ENCODE assay signal across 9 cellular contexts in genomic region chr1:204493882-204494280, GRCh38. TPM values are rescaled to one million over a fixed set of nuclear protein-coding genes. Genes with fewer than 3 reads are reported as not detected.
A peak's percentile ranks its signal among the peaks of the same experiment; 100 is the strongest.
DNase-seq lines count a peak whose midpoint lies in the region; ATAC-seq, FAIRE-seq and TF ChIP-seq lines count a peak whose summit lies in the region.
"Had no signal": no experiment of that assay in that cellular context is flagged by ENCODE, and none has a peak within 500 bp of the region (broad histone marks: within the 10 kb centered on the region; RNA-seq: fewer than 3 reads in every experiment).

No MANE protein-coding gene starts in this region.

- POLR2A ChIA-PET in SK-N-SH (lab: Yijun Ruan, JAX) = interaction anchor here (0.5 to 2.8 kb wide), 11 partner anchors 9 to 718 kb away, joined by 3 to 13 read pairs (median 4); partner anchors contain the start of gene MDM4
- POLR2A ChIA-PET in GM12878 (lab: Charles Lee) = interaction anchor here (0.9 to 6.1 kb wide), 15 partner anchors 9 to 76 kb away, joined by 3 to 81 read pairs (median 8); partner anchors contain the start of gene MDM4

- no peak for TF ChIP-seq POLR2A in GM12878 (IDR thresholded peaks at IDR 0.05; ENCODE audit: low read depth, low read length)

- H3K27me3 ChIP-seq in KMS-11 (ENCODE audit: insufficient read depth, low read depth) = no peaks in the 10 kb centered on the region
- H3K27me3 ChIP-seq in SK-N-SH (ENCODE audit: insufficient read depth) = no peaks in the 10 kb centered on the region
- no peaks in the 10 kb centered on the region for H3K27me3 ChIP-seq in GM12878 (replicated peaks in 1 of 2; ENCODE audit: control insufficient read depth in 2 of 2, insufficient read depth in 2 of 2, low read length in 1 of 2)
- no peaks in the 10 kb centered on the region for H3K27me3 ChIP-seq in iPS DF 6.9 (ENCODE audit: control insufficient read depth, insufficient read depth, low read length)

- H3K4me2 ChIP-seq in KMS-11 (peak overlapping the region; percentile 96), SK-N-SH (peak overlapping the region; percentile 97), GM12878 (ENCODE audit: control insufficient read depth, insufficient read depth) (peak overlapping the region; percentile 99)

- H3K4me1 ChIP-seq in KMS-11 (ENCODE audit: low read depth, poor library complexity, severe bottlenecking) (peaks cover 18% of the 10 kb centered on the region), SK-N-SH (ENCODE audit: control insufficient read depth in 1 of 2, insufficient read depth in 2 of 2, low read depth in 1 of 2, low read length in 1 of 2) (peaks cover 0 to 15% of the 10 kb centered on the region in 2 experiments; a peak in 3 of 4 replicates), GM12878 (ENCODE audit: control insufficient read depth, insufficient read depth, low read length) (peaks cover 19% of the 10 kb centered on the region), iPS DF 6.9 (ENCODE audit: control insufficient read depth, insufficient read depth, low read length) (no peaks in the 10 kb centered on the region; the same call in 1 of the 2 replicates)

- peak overlapping the region; percentile 78 for H3K9ac ChIP-seq in KMS-11
- H3K9ac ChIP-seq in SK-N-SH = peak overlapping the region; percentile 81
- peak overlapping the region; percentile 90 for H3K9ac ChIP-seq in GM12878 (ENCODE audit: control insufficient read depth, insufficient read depth, low read length)

- H4K20me1 ChIP-seq in KMS-11 (ENCODE audit: insufficient read depth) (no peaks in the 10 kb centered on the region), SK-N-SH (ENCODE audit: insufficient read depth) (no peaks in the 10 kb centered on the region; the same call in 1 of the 2 replicates), GM12878 (ENCODE audit: control insufficient read depth, insufficient read depth) (no peaks in the 10 kb centered on the region)

- H3K4me3 ChIP-seq in KMS-11 (IDR thresholded peaks at IDR 0.05; ENCODE audit: insufficient read depth, low read depth, low read length) (peak overlapping the region; percentile 94), SK-N-SH (ENCODE audit: low read depth in 2 of 2, low read length in 1 of 2) (peak overlapping the region; percentile 72 to 79), GM12878 (peak overlapping the region; percentile 92), iPS DF 6.9 (ENCODE audit: low read length) (peak overlapping the region; percentile 78)

- TF ChIP-seq EP300 in SK-N-SH (IDR thresholded peaks at IDR 0.05; ENCODE audit: borderline replicate concordance in 1 of 2, low read depth in 1 of 2, low read length in 1 of 2) = no peak
- TF ChIP-seq EP300 in GM12878 (IDR thresholded peaks at IDR 0.05; ENCODE audit: borderline replicate concordance in 1 of 2, control insufficient read depth in 1 of 2, low read depth in 2 of 2, low read length in 2 of 2) = no peak

- H2AFZ ChIP-seq in KMS-11 (ENCODE audit: low read depth) = peak overlapping the region; percentile 94
- H2AFZ ChIP-seq in SK-N-SH (ENCODE audit: low read depth) = peak overlapping the region; percentile 97
- peak overlapping the region; percentile 86 for H2AFZ ChIP-seq in GM12878 (ENCODE audit: control insufficient read depth, low read depth, low read length)

- FAIRE-seq in GM12878 (lab: Jason Lieb, UNC) = no peak
- FAIRE-seq: endometrium had no signal

- in situ Hi-C loops in GM12878 (cut with MboI) = no loop called here

- H3K9me3 ChIP-seq in SK-N-SH = no peaks in the 10 kb centered on the region
- H3K9me3 ChIP-seq in GM12878 (replicated peaks; ENCODE audit: control insufficient read depth, insufficient read depth, low read length) = no peaks in the 10 kb centered on the region; the same call in 2 of the 3 replicates
- H3K9me3 ChIP-seq in iPS DF 6.9 (ENCODE audit: control insufficient read depth, insufficient read depth, low read length) = no peaks in the 10 kb centered on the region

- no peaks in the 10 kb centered on the region for H3K36me3 ChIP-seq in KMS-11 (ENCODE audit: insufficient read depth)
- H3K36me3 ChIP-seq in SK-N-SH (replicated peaks in 1 of 2; ENCODE audit: control insufficient read depth in 1 of 2, insufficient read depth in 2 of 2, low read length in 1 of 2) = no peaks in the 10 kb centered on the region
- H3K36me3 ChIP-seq in GM12878 (ENCODE audit: control insufficient read depth in 2 of 2, insufficient read depth in 2 of 2, low read length in 1 of 2) = no peaks in the 10 kb centered on the region
- H3K36me3 ChIP-seq in iPS DF 6.9 (ENCODE audit: control insufficient read depth, insufficient read depth, low read length) = no peaks in the 10 kb centered on the region

- TF ChIP-seq RAD21 in SK-N-SH (IDR thresholded peaks at IDR 0.05; ENCODE audit: low read length) (no peak), GM12878 (IDR thresholded peaks at IDR 0.05; ENCODE audit: insufficient read depth, low read depth, low read length) (no peak)

- CTCF ChIA-PET in SK-N-SH (lab: Yijun Ruan, JAX) = interaction anchor here (0.7 to 26.2 kb wide), 19 partner anchors 9 to 331 kb away, joined by 3 to 1005 read pairs (median 6); no protein-coding TSS in a partner anchor
- CTCF ChIA-PET in GM12878 (lab: Yijun Ruan, JAX) = interaction anchor here (0.6 to 39.0 kb wide), 9 partner anchors 11 to 313 kb away, joined by 3 to 2021 read pairs (median 10); partner anchors contain the start of gene MDM4

- peak; percentile 44 for ATAC-seq in GM21723 (IDR thresholded peaks at IDR 0.05; ENCODE audit: unreplicated experiment)
- ATAC-seq in GM12878 = peak; percentile 56
- peak; percentile 63 for ATAC-seq in sciatic nerve

- H3K9me2 ChIP-seq in SK-N-SH = no peaks in the 10 kb centered on the region

- H3K27ac ChIP-seq in KMS-11 (peak overlapping the region; percentile 80), SK-N-SH (ENCODE audit: low read depth in 2 of 2, low read length in 1 of 2) (peak overlapping the region; percentile 70 to 90), GM12878 (ENCODE audit: control insufficient read depth, insufficient read depth) (peak overlapping the region; percentile 86), iPS DF 6.9 (ENCODE audit: low read length) (no peak overlapping the region)

- SMC1A ChIA-PET in GM12878 (lab: Charles Lee; ENCODE audit: uncharacterized antibody, unreplicated experiment) = interaction anchor here (1.1 to 19.3 kb wide), 8 partner anchors 9 to 80 kb away, joined by 6 to 939 read pairs (median 53); partner anchors contain the start of gene MDM4

- 0% methylated on average over 6 of the region's 18 CpGs for WGBS in SK-N-SH (ENCODE audit: low lambda C conversion rate)
- 2% methylated on average over 18 of the region's 18 CpGs for WGBS in GM12878 (ENCODE audit: insufficient coverage, insufficient replicate concordance, low lambda C conversion rate, missing lambda C conversion rate)
- WGBS in iPS DF 6.9 (ENCODE audit: insufficient coverage, insufficient read length) = no CpG with 5 or more reads among the region's 18 CpGs

- DNase-seq in ELR (ENCODE audit: low read depth) (peak; percentile 49), SK-N-SH (peak; percentile 78), GM12878 (ENCODE audit: low read depth, low spot score) (no peak), iPS DF 6.9 (ENCODE audit: low read depth, low spot score) (no peak), sciatic nerve (ENCODE audit: low spot score) (no peak), iPS-NIHi7 (ENCODE audit: extremely low spot score) (no peak)

- intact Hi-C loops in GM12878 (cut with micrococcal nuclease; ENCODE audit: unreplicated experiment) (loop anchor here (1.0 to 2.0 kb wide), 3 partner anchors 13 to 63 kb away; no protein-coding TSS in a partner anchor), sciatic nerve (cut with DNase I) (loop anchor here (5.0 kb wide), 1 partner anchor 47 kb away; no protein-coding TSS in a partner anchor)

- RAD21 ChIA-PET in GM12878 (lab: Charles Lee; ENCODE audit: unreplicated experiment) = interaction anchor here (1.0 to 13.5 kb wide), 15 partner anchors 9 to 84 kb away, joined by 3 to 441 read pairs (median 8); partner anchors contain the start of gene MDM4

- TF ChIP-seq CTCF in KMS-11 (conservative IDR thresholded peaks at IDR 0.05; ENCODE audit: low read depth, low read length) (no peak), SK-N-SH (IDR thresholded peaks at IDR 0.05) (no peak), GM12878 (IDR thresholded peaks at IDR 0.05 in 2 of 3, conservative IDR thresholded peaks at IDR 0.05 in 1 of 3; ENCODE audit: control insufficient read depth in 2 of 3, extremely low read depth in 1 of 3, insufficient read depth in 1 of 3, low read depth in 3 of 3, low read length in 3 of 3) (no peak)

- H3K79me2 ChIP-seq in KMS-11 (ENCODE audit: insufficient read depth, low read depth) = peaks cover 4% of the 10 kb centered on the region; the same call in 1 of the 2 replicates
- H3K79me2 ChIP-seq in SK-N-SH (ENCODE audit: insufficient read depth) = 0 out of 2 replicates have a peak, but pooled peaks cover 7% of the 10 kb centered on the region
- H3K79me2 ChIP-seq in GM12878 (ENCODE audit: control insufficient read depth, insufficient read depth, low read length) = peaks cover 42% of the 10 kb centered on the region

- peaks cover 10% of the 10 kb centered on the region for H3F3A ChIP-seq in SK-N-SH (replicated peaks; ENCODE audit: insufficient read depth)

- no TSS peak for BruUV-seq in GM12878 (replicated peaks; lab: Mats Ljungman, UMichigan)

RNA-seq across cellular contexts. Expression of gene PIK3C2B, which starts 0.7 kb away (rescaled TPM):
- polyA plus RNA-seq in SK-N-SH (2012; rRNA removed) = 6.5 and 6.6 TPM in 2 replicates
- polyA plus RNA-seq in SK-N-SH (2012; cell fraction: cytosol; rRNA removed) = 2.4 and 3.6 TPM in 2 replicates
- 10.2 and 11.2 TPM in 2 replicates for polyA plus RNA-seq in SK-N-SH (2012; cell fraction: nucleus; rRNA removed)
- total RNA-seq in GM12878 (2013; cell fraction: nucleolus; rRNA removed) = 98.5 and 110 TPM in 2 replicates
- 13.9 and 16.3 TPM in 2 replicates for total RNA-seq in GM12878 (2014; rRNA removed)
- 8.5 and 9.2 TPM in 2 replicates for total RNA-seq in GM12878 (2014; rRNA removed; fragmentation: Illumina TruSeq; extraction: Trizol)
- 33.5 and 38.1 TPM in 2 replicates for total RNA-seq in GM12878 (2021)
- 8.3 TPM for polyA plus RNA-seq in GM12878 (2011; ENCODE audit: low read depth)
- 15.9 and 33.9 TPM in 2 replicates for polyA plus RNA-seq in GM12878 (2011; rRNA removed)
- polyA plus RNA-seq in GM12878 (2011; cell fraction: cytosol; rRNA removed) = 33.1 and 36.7 TPM in 2 replicates
- polyA plus RNA-seq in GM12878 (2011; cell fraction: nucleus; rRNA removed) = 55.9 and 60.7 TPM in 2 replicates
- 10.1 and 10.7 TPM in 2 replicates for polyA plus RNA-seq in GM12878 (2012)
- 10.2 and 14.4 TPM in 2 replicates for polyA plus RNA-seq in GM12878 (2014; fragmentation: Illumina TruSeq; extraction: Trizol)
- polyA plus RNA-seq in GM12878 (2014; fragmentation: Nextera tagmentation; extraction: Ambion mirVana) = 1 to 10 TPM; 2.2 to 5.0 TPM
- polyA plus RNA-seq in GM12878 (2014; rRNA removed) = 23.8 and 28.2 TPM in 2 replicates
- 1 to 10 TPM; 6.0 to 8.2 TPM for polyA plus RNA-seq in GM12878 (2016; fragmentation: Nextera tagmentation; extraction: Ambion mirVana)
- polyA minus RNA-seq in GM12878 (2011; rRNA and poly(A)+ RNA removed) = 69.9 and 86.4 TPM in 2 replicates
- polyA minus RNA-seq in GM12878 (2011; cell fraction: cytosol; rRNA and poly(A)+ RNA removed) = 37.2 and 39.0 TPM in 2 replicates
- polyA minus RNA-seq in GM12878 (2011; cell fraction: nucleus; rRNA and poly(A)+ RNA removed) = 38.8 and 80.3 TPM in 2 replicates
- total RNA-seq in sciatic nerve = 52.2 TPM

RNA-seq across cellular contexts. Expression of gene MDM4, which starts 22.3 kb away (rescaled TPM):
- polyA plus RNA-seq in SK-N-SH (2012; rRNA removed) (6.2 and 9.2 TPM in 2 replicates), GM12878 (2011; rRNA removed) (74.4 and 108 TPM in 2 replicates), GM12878 (2014; fragmentation: Illumina TruSeq; extraction: Trizol) (12.4 and 13.7 TPM in 2 replicates), GM12878 (2014; fragmentation: Nextera tagmentation; extraction: Ambion mirVana) (10 to 100 TPM in 1 of 2 experiments, 1 to 10 TPM in 1; 2.5 to 11.5 TPM), GM12878 (2014; rRNA removed) (20.5 and 20.6 TPM in 2 replicates), GM12878 (2016; fragmentation: Nextera tagmentation; extraction: Ambion mirVana) (10 to 100 TPM; 22.3 to 23.2 TPM)
- polyA plus RNA-seq in SK-N-SH (2012; cell fraction: cytosol; rRNA removed) = 3.4 and 3.7 TPM in 2 replicates
- polyA plus RNA-seq in SK-N-SH (2012; cell fraction: nucleus; rRNA removed) = 21.0 and 47.4 TPM in 2 replicates
- 590 and 594 TPM in 2 replicates for total RNA-seq in GM12878 (2013; cell fraction: nucleolus; rRNA removed)
- total RNA-seq in GM12878 (2014; rRNA removed) (36.8 and 43.9 TPM in 2 replicates), GM12878 (2014; rRNA removed; fragmentation: Illumina TruSeq; extraction: Trizol) (36.1 and 37.8 TPM in 2 replicates), GM12878 (2021) (54.5 and 64.5 TPM in 2 replicates), sciatic nerve (157 TPM)
- polyA plus RNA-seq in GM12878 (2011; ENCODE audit: low read depth) = 12.2 TPM
- 22.1 and 23.4 TPM in 2 replicates for polyA plus RNA-seq in GM12878 (2011; cell fraction: cytosol; rRNA removed)
- 82.8 and 85.3 TPM in 2 replicates for polyA plus RNA-seq in GM12878 (2011; cell fraction: nucleus; rRNA removed)
- 17.2 and 22.3 TPM in 2 replicates for polyA plus RNA-seq in GM12878 (2012)
- polyA minus RNA-seq in GM12878 (2011; rRNA and poly(A)+ RNA removed) = 148 and 214 TPM in 2 replicates
- polyA minus RNA-seq in GM12878 (2011; cell fraction: cytosol; rRNA and poly(A)+ RNA removed) = 33.7 and 38.1 TPM in 2 replicates
- polyA minus RNA-seq in GM12878 (2011; cell fraction: nucleus; rRNA and poly(A)+ RNA removed) = 161 and 227 TPM in 2 replicates

Comparison
In these comparisons a context has a peak if more than half of its experiments do, and no peak if none do; other contexts are left out.
1. DNase-seq: peak in ELR (single experiment) and SK-N-SH (single experiment); none in GM12878 (single experiment), iPS DF 6.9 (single experiment), sciatic nerve (single experiment) and iPS-NIHi7 (single experiment).
2. Peak in every context shown above with its lines, with median percentiles within 50 percentile points of each other: ATAC-seq, H2AFZ ChIP-seq, H3K4me2 ChIP-seq, H3K4me3 ChIP-seq and H3K9ac ChIP-seq.